ENCODE assay signal across 11 cellular contexts in genomic region chr6:135087403-135087802, GRCh38. TPM values are rescaled to one million over a fixed set of nuclear protein-coding genes. Genes with fewer than 3 reads are reported as not detected.
DNase-seq lines count a peak whose midpoint lies in the region; TF ChIP-seq lines count a peak whose summit lies in the region.
"Had no signal": no experiment of that assay in that cellular context is flagged by ENCODE, and none has a peak within 500 bp of the region (broad histone marks: within the 10 kb centered on the region; RNA-seq: fewer than 3 reads in every experiment).

No MANE protein-coding gene starts in this region.

- peak overlapping the region; percentile 73 to 75 for H3K4me3 Mint-ChIP-seq in CD14-positive monocyte

- peaks cover 19% of the 10 kb centered on the region for H3K4me1 Mint-ChIP-seq in CD14-positive monocyte

- H3K4me3 ChIP-seq in coronary artery, result no peak overlapping the region
- H3K4me3 ChIP-seq: prostate gland had no signal

- H3K27ac ChIP-seq in coronary artery, result no peak overlapping the region
- H3K27ac ChIP-seq: prostate gland had no signal

- H3K9me3 Mint-ChIP-seq in CD14-positive monocyte, result peaks cover 0 to 8% (median 2%) of the 10 kb centered on the region in 7 donors

- intact Hi-C loops in CD14-positive monocyte (cut with micrococcal nuclease), result loop anchor here in 1 of 2 donors (5.0 kb wide), 1 partner anchor 35 kb away; the partner anchor contains the start of gene HBS1L

- DNase-seq in CD14-positive monocyte (ENCODE audit: low spot score), result no peak
- no peak for DNase-seq in GM13976 (ENCODE audit: low spot score)
- peak; percentile 69 for DNase-seq in NCI-H69 (lab: John Stamatoyannopoulos, UW)
- peak; percentile 2 for DNase-seq in dermis blood vessel endothelial cell
- DNase-seq in SIG-M5 (lab: John Stamatoyannopoulos, UW), result no peak
- DNase-seq in ecto neural progenitor cell (ENCODE audit: low spot score), result no peak
- DNase-seq in coronary artery (ENCODE audit: low spot score), result no peak
- no peak for DNase-seq in NCI-H2107 treated with DMSO at 0.1 percent for 48 hours (lab: John Stamatoyannopoulos, UW; ENCODE audit: unreplicated experiment)
- DNase-seq: GDM1, NCI-H1105 had no signal

- in situ Hi-C loops in GM13976 (cut with MboI; ENCODE audit: low sequenced_read_pairs, unreplicated experiment), result no loop called here

- peaks cover 0 to 2% (median 2%) of the 10 kb centered on the region in 3 donors for H3K27me3 Mint-ChIP-seq in CD14-positive monocyte (ENCODE audit: low read depth in 3 of 3)

- peak overlapping the region; percentile 66 to 92 (median 81) for H3K27ac Mint-ChIP-seq in CD14-positive monocyte

- TF ChIP-seq CTCF in CD14-positive monocyte (IDR thresholded peaks at IDR 0.05), result peak; percentile 18
- TF ChIP-seq CTCF in GM13976 (IDR thresholded peaks at IDR 0.05; ENCODE audit: borderline replicate concordance, control extremely low read depth, extremely low read depth, insufficient read depth, missing control alignments), result peak; percentile 34
- no peak for TF ChIP-seq CTCF in coronary artery (IDR thresholded peaks at IDR 0.05)

- no peaks in the 10 kb centered on the region for H3K36me3 Mint-ChIP-seq in CD14-positive monocyte

RNA-seq across cellular contexts. Expression of gene HBS1L, which starts 32.8 kb away (rescaled TPM):
- polyA plus RNA-seq in CD14-positive monocyte, result 10 to 100 TPM; 36.3 to 48.9 TPM
- total RNA-seq in dermis blood vessel endothelial cell, result 106 and 170 TPM in 2 replicates

Comparison
In these comparisons a context has a peak if more than half of its experiments do, and no peak if none do; other contexts are left out.
1. DNase-seq: peak in NCI-H69 (single experiment) and dermis blood vessel endothelial cell (single experiment); none in CD14-positive monocyte (single experiment), GM13976 (single experiment), SIG-M5 (single experiment), ecto neural progenitor cell (single experiment), coronary artery (single experiment) and NCI-H2107 treated with DMSO at 0.1 percent for 48 hours (single experiment).